Comparison of ENCODE assay signal across 8 cellular contexts in the genomic region with DNA sequence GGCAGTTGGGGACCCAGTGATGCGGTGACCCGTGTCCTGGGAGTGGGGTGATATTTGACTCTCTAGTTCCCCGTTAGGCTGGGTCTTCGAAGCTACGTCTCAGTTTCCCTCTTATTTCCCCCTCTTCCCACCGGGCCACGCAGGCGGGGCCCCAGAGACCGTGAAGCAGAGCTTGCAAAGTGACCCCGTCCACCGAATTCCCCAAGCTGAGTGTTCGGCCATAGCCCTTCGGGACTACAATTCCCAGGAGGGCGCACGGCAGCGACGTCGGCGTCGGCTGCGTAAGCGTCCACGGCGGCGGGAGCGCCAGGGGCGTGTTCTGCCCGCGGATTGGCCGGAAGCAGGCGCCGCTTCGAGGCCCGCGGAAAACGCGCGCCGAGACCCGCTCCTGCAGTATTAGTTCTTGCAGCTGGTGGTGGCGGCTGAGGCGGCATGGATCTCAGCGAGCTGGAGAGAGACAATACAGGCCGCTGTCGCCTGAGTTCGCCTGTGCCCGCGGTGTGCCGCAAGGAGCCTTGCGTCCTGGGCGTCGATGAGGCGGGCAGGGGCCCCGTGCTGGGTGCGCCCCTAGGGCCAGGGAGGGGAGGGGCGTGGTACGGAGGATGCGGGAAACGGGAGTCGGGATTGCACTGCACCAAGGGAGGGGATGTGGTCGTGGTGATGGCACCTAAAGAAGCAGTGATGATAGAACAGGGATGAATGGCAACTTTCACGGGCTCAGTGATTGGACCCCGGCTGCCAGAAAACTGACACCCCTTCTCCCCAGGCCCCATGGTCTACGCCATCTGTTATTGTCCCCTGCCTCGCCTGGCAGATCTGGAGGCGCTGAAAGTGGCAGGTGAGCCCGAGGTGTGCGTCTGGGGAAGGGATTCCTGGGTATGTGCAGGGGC. TPM values are rescaled to one million over a fixed set of nuclear protein-coding genes. Genes with fewer than 3 reads are reported as not detected.
DNase-seq lines count a peak whose midpoint lies in the region; ATAC-seq and TF ChIP-seq lines count a peak whose summit lies in the region.

A gene (plus strand): TSS at position 343 of the 890 bp plus-strand sequence. CDS start 90 bp downstream, at position 433.

- peak within 1 kb of the TSS; percentile 89 for H3K27ac Mint-ChIP-seq in activated CD4-positive, alpha-beta T cell treated with anti-CD3 and anti-CD28 coated beads, Interleukin-2, amount 10 ng/mL, durations not matched to agents 24 days and 14 days
- peak within 1 kb of the TSS; percentile 93 for H3K27ac Mint-ChIP-seq in dendritic cell treated with granulocyte-macrophage colony-stimulating factor and Interleukin-4, amounts not matched to agents 40 ng/mL and 50 ng/mL, for 4 days

- no peak for TF ChIP-seq CTCF in AG04450 (IDR thresholded peaks at IDR 0.05; ENCODE audit: low read depth, low read length)
- peak in 1 of 2 donors; percentile 14 for TF ChIP-seq CTCF in left lung (IDR thresholded peaks at IDR 0.05)

- no peaks in the 10 kb centered on the region for H3K27me3 Mint-ChIP-seq in activated CD4-positive, alpha-beta T cell treated with anti-CD3 and anti-CD28 coated beads, Interleukin-2, amount 10 ng/mL, durations not matched to agents 24 days and 14 days
- peaks cover 23% of the 10 kb centered on the region for H3K27me3 Mint-ChIP-seq in dendritic cell treated with granulocyte-macrophage colony-stimulating factor and Interleukin-4, amounts not matched to agents 40 ng/mL and 50 ng/mL, for 4 days

- H3K4me3 Mint-ChIP-seq in activated CD4-positive, alpha-beta T cell treated with anti-CD3 and anti-CD28 coated beads, Interleukin-2, amount 10 ng/mL, durations not matched to agents 24 days and 14 days: peak within 1 kb of the TSS; percentile 96
- H3K4me3 Mint-ChIP-seq in dendritic cell treated with granulocyte-macrophage colony-stimulating factor and Interleukin-4, amounts not matched to agents 40 ng/mL and 50 ng/mL, for 4 days: peak within 1 kb of the TSS; percentile 95

- ATAC-seq in GM18868 (IDR thresholded peaks at IDR 0.05; ENCODE audit: unreplicated experiment): peak; percentile 70
- peak; percentile 75 for ATAC-seq in HG03354 (IDR thresholded peaks at IDR 0.05; ENCODE audit: poor library complexity, severe bottlenecking, unreplicated experiment)
- peak; percentile 91 for ATAC-seq in left lung

- H3K9me3 ChIP-seq in AG04450 (ENCODE audit: control insufficient read depth, insufficient read depth, low read length): no peaks in the 10 kb centered on the region; the same call in 1 of the 2 replicates
- H3K9me3 ChIP-seq in left lung: no peaks in the 10 kb centered on the region

- intact Hi-C loops in activated CD4-positive, alpha-beta T cell treated with anti-CD3 and anti-CD28 coated beads, Interleukin-2, amount 10 ng/mL, durations not matched to agents 24 days and 14 days (cut with micrococcal nuclease): loop anchor here (1.0 kb wide), 1 partner anchor 69 kb away; a partner anchor contains a TSS
- intact Hi-C loops in dendritic cell treated with granulocyte-macrophage colony-stimulating factor and Interleukin-4, amounts not matched to agents 40 ng/mL and 50 ng/mL, for 4 days (cut with micrococcal nuclease): no loop called here
- intact Hi-C loops in left lung (cut with DNase I): no loop called here

- H3K27ac ChIP-seq in AG04450 (ENCODE audit: low read depth, low read length) (no peak within 1 kb of the TSS), left lung (peak within 1 kb of the TSS in 1 of 2 donors; percentile 74)

- DNase-seq in AG04450 (ENCODE audit: low read depth, low spot score): peak; percentile 63
- peak; percentile 79 to 95 for DNase-seq in NCI-H524 (lab: John Stamatoyannopoulos, UW)
- DNase-seq in activated CD4-positive, alpha-beta T cell treated with anti-CD3 and anti-CD28 coated beads, Interleukin-2, amount 10 ng/mL, durations not matched to agents 24 days and 14 days: peak; percentile 97
- peak; percentile 92 to 98 for DNase-seq in left lung
- peak; percentile 80 for DNase-seq in stimulated activated CD4-positive, alpha-beta T cell treated with anti-CD3 and anti-CD28 coated beads, Interleukin-2, amount 100 ng/mL, for 4 hours (ENCODE audit: low read depth)

- H3K9me3 Mint-ChIP-seq in activated CD4-positive, alpha-beta T cell treated with anti-CD3 and anti-CD28 coated beads, Interleukin-2, amount 10 ng/mL, durations not matched to agents 24 days and 14 days: no peaks in the 10 kb centered on the region
- no peaks in the 10 kb centered on the region for H3K9me3 Mint-ChIP-seq in dendritic cell treated with granulocyte-macrophage colony-stimulating factor and Interleukin-4, amounts not matched to agents 40 ng/mL and 50 ng/mL, for 4 days

- H3K36me3 Mint-ChIP-seq in activated CD4-positive, alpha-beta T cell treated with anti-CD3 and anti-CD28 coated beads, Interleukin-2, amount 10 ng/mL, durations not matched to agents 24 days and 14 days (ENCODE audit: low read depth): peaks cover 18% of the 10 kb centered on the region
- H3K36me3 Mint-ChIP-seq in dendritic cell treated with granulocyte-macrophage colony-stimulating factor and Interleukin-4, amounts not matched to agents 40 ng/mL and 50 ng/mL, for 4 days (ENCODE audit: low read depth): peaks cover 11% of the 10 kb centered on the region

- no peaks in the 10 kb centered on the region for H3K27me3 ChIP-seq in AG04450 (ENCODE audit: control insufficient read depth, insufficient read depth, low read length)
- H3K27me3 ChIP-seq in left lung: peaks cover 0 to 17% of the 10 kb centered on the region in 2 donors

- H3K4me1 ChIP-seq in left lung: peaks cover 16 to 25% of the 10 kb centered on the region in 2 donors

- peak within 1 kb of the TSS; percentile 83 for H3K4me3 ChIP-seq in AG04450 (ENCODE audit: low read depth, low read length)
- H3K4me3 ChIP-seq in left lung: peak within 1 kb of the TSS; percentile 57 to 77

- H3K36me3 ChIP-seq in left lung: no peaks in the 10 kb centered on the region

- peaks cover 20% of the 10 kb centered on the region for H3K4me1 Mint-ChIP-seq in activated CD4-positive, alpha-beta T cell treated with anti-CD3 and anti-CD28 coated beads, Interleukin-2, amount 10 ng/mL, durations not matched to agents 24 days and 14 days
- H3K4me1 Mint-ChIP-seq in dendritic cell treated with granulocyte-macrophage colony-stimulating factor and Interleukin-4, amounts not matched to agents 40 ng/mL and 50 ng/mL, for 4 days (ENCODE audit: low read depth): peaks cover 26% of the 10 kb centered on the region

- CTCF ChIA-PET in AG04450 (lab: Charles Lee): interaction anchor here (0.9 to 1.9 kb wide), 5 partner anchors 10 to 48 kb away, joined by 3 to 12 read pairs (median 6); no protein-coding TSS in a partner anchor

- POLR2A ChIA-PET in AG04450 (lab: Yijun Ruan, JAX): interaction anchor here (0.9 to 1.7 kb wide), 5 partner anchors 11 to 73 kb away, joined by 3 to 8 read pairs (median 4); no protein-coding TSS in a partner anchor

RNA-seq across cellular contexts. Expression of the gene that starts here (rescaled TPM):
- polyA plus RNA-seq in AG04450 (2011; rRNA removed): 11.6 and 11.7 TPM in 2 replicates
- 15.1 and 18.8 TPM in 2 replicates for polyA minus RNA-seq in AG04450 (2011; rRNA and poly(A)+ RNA removed)
- total RNA-seq in activated CD4-positive, alpha-beta T cell treated with anti-CD3 and anti-CD28 coated beads, Interleukin-2, amount 10 ng/mL, durations not matched to agents 24 days and 14 days: 35.8 and 51.5 TPM in 2 replicates
- 10 to 100 TPM; 10.9 to 16.6 TPM for total RNA-seq in left lung
